In the genomic region with DNA sequence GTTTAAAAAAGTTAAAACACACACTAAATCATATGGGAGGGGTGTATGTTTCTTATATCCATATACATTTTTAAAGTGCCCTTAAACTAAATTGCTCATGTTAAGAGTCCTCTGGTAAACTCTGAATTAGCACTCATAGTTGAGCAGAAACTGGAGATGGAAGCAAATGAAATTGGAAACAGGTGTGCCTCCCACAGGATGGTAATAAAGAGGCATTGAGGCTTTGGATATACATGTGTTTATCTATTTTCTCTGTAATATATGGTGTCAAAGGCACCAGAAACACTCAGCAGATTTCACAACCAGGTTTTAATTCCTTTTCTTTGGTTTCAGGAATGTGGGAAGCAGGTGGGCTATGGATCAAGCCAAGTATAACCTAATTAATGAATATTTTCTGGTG, we compare ENCODE assay signal across 16 cellular contexts.
DNase-seq lines count a peak whose midpoint lies in the region.
"Had no signal": no experiment of that assay in that cellular context is flagged by ENCODE, and none has a peak within 500 bp of the region (broad histone marks: within the 10 kb centered on the region; RNA-seq: fewer than 3 reads in every experiment).

No MANE protein-coding gene starts in this region.

- DNase-seq in NCI-H1417 (lab: John Stamatoyannopoulos, UW), result peak in 2 of 3 experiments; percentile 16 to 80
- no peak for DNase-seq in NCI-H1417 treated with DMSO at 0.1 percent for 48 hours (lab: John Stamatoyannopoulos, UW)
- DNase-seq in NCI-H128 (lab: John Stamatoyannopoulos, UW; ENCODE audit: unreplicated experiment), result peak; percentile 19
- peak; percentile 12 for DNase-seq in NCI-H510A (lab: John Stamatoyannopoulos, UW)
- peak; percentile 58 for DNase-seq in left kidney (ENCODE audit: low read depth, low spot score)
- no peak for DNase-seq in HPDE6-E6E7 (ENCODE audit: extremely low spot score)
- DNase-seq in SHP77 (lab: John Stamatoyannopoulos, UW), result no peak
- DNase-seq in NCI-H748 (lab: John Stamatoyannopoulos, UW; ENCODE audit: unreplicated experiment), result no peak
- DNase-seq: CD8-positive, alpha-beta memory T cell; DND-41; MM.1S; NCI-H1048; NCI-H1694; NCI-H2081 treated with DMSO at 0.1 percent for 48 hours; NCI-H226; NCI-H69 had no signal

Comparison
In these comparisons a context has a peak if more than half of its experiments do, and no peak if none do; other contexts are left out.
1. DNase-seq: peak in NCI-H1417 (2 of 3), NCI-H128 (single experiment), NCI-H510A (single experiment) and left kidney (single experiment); none in NCI-H1417 treated with DMSO at 0.1 percent for 48 hours (single experiment), HPDE6-E6E7 (single experiment), SHP77 (0 of 2) and NCI-H748 (single experiment).